ENCODE assay signal across 10 cellular contexts in the genomic region with DNA sequence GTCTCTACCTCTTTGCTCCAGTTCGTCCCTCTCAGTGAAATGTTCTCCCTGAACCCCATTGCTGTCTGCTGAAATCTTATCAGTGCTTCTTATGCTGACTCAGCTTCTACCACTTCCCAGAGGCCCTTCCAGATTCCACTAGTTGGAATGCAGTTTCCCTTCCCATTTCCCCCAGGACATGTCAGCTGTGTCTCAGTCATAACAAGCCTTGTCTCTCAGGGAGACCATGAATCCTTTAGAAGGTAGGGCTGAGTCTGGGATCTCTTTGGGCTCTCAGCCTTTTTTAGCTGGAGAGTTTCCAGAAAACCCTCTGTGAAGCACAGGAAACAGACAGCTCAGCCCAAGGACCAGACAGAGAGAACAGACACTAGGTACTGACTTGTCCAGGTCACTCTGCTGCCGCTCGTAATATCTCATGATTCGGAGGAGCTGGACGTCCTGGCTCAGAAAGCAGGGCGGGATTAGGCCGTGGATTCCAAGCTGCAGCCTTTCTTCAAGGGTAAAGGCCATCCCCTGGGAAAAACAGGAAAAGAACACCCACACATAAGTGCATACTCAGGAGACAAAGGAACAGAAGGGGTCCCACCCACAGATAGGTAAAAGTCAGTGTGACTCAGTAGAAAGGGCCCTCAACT.
DNase-seq lines count a peak whose midpoint lies in the region; ATAC-seq, FAIRE-seq and TF ChIP-seq lines count a peak whose summit lies in the region.
"Had no signal": no experiment of that assay in that cellular context is flagged by ENCODE, and none has a peak within 500 bp of the region (broad histone marks: within the 10 kb centered on the region; RNA-seq: fewer than 3 reads in every experiment).

No MANE protein-coding gene starts in this region.

- TF ChIP-seq RAD21 in HepG2 (CRISPR knock-in tag; IDR thresholded peaks at IDR 0.05) = no peak

- H3K4me1 ChIP-seq in HepG2 (ENCODE audit: insufficient read depth, low read length) (no peaks in the 10 kb centered on the region), subcutaneous abdominal adipose tissue (ENCODE audit: control insufficient read depth in 5 of 5, insufficient read depth in 5 of 5, low read length in 5 of 5) (peaks cover 8 to 25% (median 15%) of the 10 kb centered on the region in 5 donors)

- 26% methylated on average over 7 of the region's 7 CpGs for WGBS in HepG2 (ENCODE audit: low lambda C conversion rate)

- H3K79me2 ChIP-seq in HepG2 (ENCODE audit: insufficient read depth, low read length) = no peaks in the 10 kb centered on the region

- no peak for ATAC-seq in HepG2
- no peak for ATAC-seq in HG03135 (IDR thresholded peaks at IDR 0.05; ENCODE audit: unreplicated experiment)

- in situ Hi-C loops in HepG2 (cut with HindIII; ENCODE audit: extremely low pct_ligation_motif_present, low pct_unique_long_range_greater_than_20kb) = no loop called here

- no TSS peak for BruUV-seq in HepG2 (replicated peaks; lab: Mats Ljungman, UMichigan)

- DNase-seq in HT1080 (ENCODE audit: low read depth) (peak; percentile 72), dedifferentiated amniotic fluid mesenchymal stem cell (ENCODE audit: extremely low spot score) (peak; percentile 30), HepG2 (ENCODE audit: low spot score) (no peak), SHP77 (lab: John Stamatoyannopoulos, UW) (no peak), NOMO-1 treated with DMSO at 0.1 percent for 48 hours (lab: John Stamatoyannopoulos, UW; ENCODE audit: unreplicated experiment) (no peak), NCI-H1092 treated with DMSO at 0.1 percent for 48 hours (lab: John Stamatoyannopoulos, UW) (no peak)
- DNase-seq: SHP77 treated with DMSO at 0.1 percent for 48 hours had no signal

- no peak overlapping the region for H3K4me3 ChIP-seq in HepG2 (replicated peaks in 1 of 3; ENCODE audit: insufficient read depth in 1 of 3, low read depth in 2 of 3, low read length in 3 of 3)
- H3K4me3 ChIP-seq in subcutaneous abdominal adipose tissue (ENCODE audit: low read depth in 1 of 5, low read length in 5 of 5) = peak overlapping the region in 2 of 5 donors; percentile 17 to 30

- CTCF ChIA-PET in HepG2 (lab: Yijun Ruan, JAX; ENCODE audit: low intra/inter-chr PET ratio, low total read pairs) = no interaction called here

- no peaks in the 10 kb centered on the region; a peak in 1 of 5 replicates for H3K27me3 ChIP-seq in HepG2 (ENCODE audit: control insufficient read depth in 1 of 2, insufficient read depth in 2 of 2, low read length in 2 of 2)
- no peaks in the 10 kb centered on the region for H3K27me3 ChIP-seq in subcutaneous abdominal adipose tissue (ENCODE audit: control insufficient read depth in 5 of 5, insufficient read depth in 4 of 5, low read length in 5 of 5)

- H3K36me3 ChIP-seq in HepG2 (replicated peaks in 1 of 2; ENCODE audit: control insufficient read depth in 1 of 2, insufficient read depth in 2 of 2, low read length in 2 of 2) (no peaks in the 10 kb centered on the region), subcutaneous abdominal adipose tissue (ENCODE audit: control insufficient read depth in 5 of 5, insufficient read depth in 5 of 5, low read length in 5 of 5) (peaks cover 0 to 18% (median 11%) of the 10 kb centered on the region in 5 donors)

- TF ChIP-seq CTCF in HepG2 (CRISPR knock-in tag; IDR thresholded peaks at IDR 0.05) = no peak

- H3K27ac ChIP-seq in HepG2 (ENCODE audit: extremely low read length, insufficient read depth, low read length) = no peak overlapping the region
- H3K27ac ChIP-seq in subcutaneous abdominal adipose tissue (ENCODE audit: low read depth, low read length) = peak overlapping the region; percentile 69

- no peak for FAIRE-seq in HepG2 (lab: Jason Lieb, UNC)
- FAIRE-seq: G401.6 had no signal

- H3K9me3 ChIP-seq in HepG2 (ENCODE audit: low read length) = no peaks in the 10 kb centered on the region
- H3K9me3 ChIP-seq in subcutaneous abdominal adipose tissue (ENCODE audit: control insufficient read depth in 5 of 5, low read length in 5 of 5) = no peaks in the 10 kb centered on the region

- POLR2A ChIA-PET in HepG2 (lab: Yijun Ruan, JAX) = no interaction called here

- no peak for TF ChIP-seq POLR2A in HepG2 (IDR thresholded peaks at IDR 0.05; ENCODE audit: insufficient read depth in 1 of 2, low read depth in 2 of 2, low read length in 2 of 2)

- TF ChIP-seq EP300 in HepG2 (IDR thresholded peaks at IDR 0.05; ENCODE audit: low read depth in 2 of 2, low read length in 2 of 2) = no peak
- TF ChIP-seq EP300 in HepG2 (CRISPR knock-in tag; IDR thresholded peaks at IDR 0.05; ENCODE audit: borderline replicate concordance) = no peak

- no peak overlapping the region for H3K4me2 ChIP-seq in HepG2 (ENCODE audit: low read depth, low read length)

- no peak overlapping the region for H2AFZ ChIP-seq in HepG2 (ENCODE audit: low read length)

- H3K9ac ChIP-seq in HepG2 (ENCODE audit: insufficient read depth, low read depth, low read length) (no peak overlapping the region), subcutaneous abdominal adipose tissue (ENCODE audit: low read length in 5 of 5) (peak overlapping the region in 3 of 5 donors; percentile 7 to 74 (median 9))

- no peaks in the 10 kb centered on the region for H4K20me1 ChIP-seq in HepG2 (ENCODE audit: insufficient read depth, low read length)

- intact Hi-C loops in HepG2 (cut with micrococcal nuclease; ENCODE audit: unreplicated experiment) = no loop called here

TF ChIP-seq in HepG2, 621 proteins besides CTCF, POLR2A, EP300 and RAD21:
- TF ChIP-seq MAFF (IDR thresholded peaks at IDR 0.05; ENCODE audit: low read depth, low read length) (peak; percentile 87), MAFK (conservative IDR thresholded peaks at IDR 0.05 in 1 of 2, IDR thresholded peaks at IDR 0.05 in 1 of 2; ENCODE audit: low read length in 2 of 2) (peak; percentile 81 to 94), SNAPC2 (CRISPR knock-in tag; IDR thresholded peaks at IDR 0.05) (no peak)
TF ChIP-seq in HepG2: peak in this region for 2.

Comparison
In these comparisons a context has a peak if more than half of its experiments do, and no peak if none do; other contexts are left out.
1. DNase-seq: peak in HT1080 (single experiment) and dedifferentiated amniotic fluid mesenchymal stem cell (single experiment); none in HepG2 (single experiment), SHP77 (0 of 2), NOMO-1 treated with DMSO at 0.1 percent for 48 hours (single experiment) and NCI-H1092 treated with DMSO at 0.1 percent for 48 hours (single experiment).